Comparison of ENCODE assay signal across 1 cellular context in the genomic region with DNA sequence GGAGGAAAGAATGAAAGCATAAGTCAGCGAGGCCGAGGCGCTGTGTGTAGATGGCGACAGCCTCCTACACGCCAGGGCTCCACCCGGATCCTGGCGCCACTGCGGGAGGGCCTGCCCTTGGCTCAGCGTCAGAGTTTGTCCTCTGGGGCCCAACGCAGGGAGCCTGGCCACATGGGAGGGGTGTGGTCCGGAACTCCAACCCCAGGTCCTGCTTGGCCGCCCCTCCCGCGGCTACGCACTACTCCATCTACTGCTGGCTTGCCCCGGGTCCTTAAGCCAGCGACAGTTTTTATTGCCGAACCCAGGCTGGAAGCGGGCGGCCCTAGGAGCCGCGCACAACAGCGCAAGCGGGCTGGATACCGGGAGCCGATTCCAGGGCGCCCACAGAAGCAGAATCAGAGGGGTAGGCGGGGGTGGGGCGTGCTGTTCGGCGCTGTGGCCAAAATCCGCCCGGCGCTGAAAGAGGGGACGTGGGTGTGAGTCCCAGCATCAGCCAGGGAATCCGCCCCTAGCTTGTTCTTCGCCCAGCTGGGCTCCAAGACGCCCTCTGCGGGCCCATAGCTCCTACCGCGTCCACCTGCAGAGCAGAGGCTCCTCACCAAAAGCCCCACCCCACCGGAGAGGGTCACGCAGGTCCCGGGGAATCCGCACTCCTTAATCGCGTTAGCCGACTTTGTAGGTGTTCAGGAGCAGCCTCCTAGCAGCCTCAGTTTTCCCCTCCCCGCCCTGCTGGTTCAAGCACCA.
A peak's percentile ranks its signal among the peaks of the same experiment; 100 is the strongest.
TF ChIP-seq lines count a peak whose summit lies in the region.

No MANE protein-coding gene starts in this region.

TF ChIP-seq in HepG2, 621 proteins besides CTCF, POLR2A, EP300 and RAD21 (continued from another document):
- TF ChIP-seq, protein P1, sequence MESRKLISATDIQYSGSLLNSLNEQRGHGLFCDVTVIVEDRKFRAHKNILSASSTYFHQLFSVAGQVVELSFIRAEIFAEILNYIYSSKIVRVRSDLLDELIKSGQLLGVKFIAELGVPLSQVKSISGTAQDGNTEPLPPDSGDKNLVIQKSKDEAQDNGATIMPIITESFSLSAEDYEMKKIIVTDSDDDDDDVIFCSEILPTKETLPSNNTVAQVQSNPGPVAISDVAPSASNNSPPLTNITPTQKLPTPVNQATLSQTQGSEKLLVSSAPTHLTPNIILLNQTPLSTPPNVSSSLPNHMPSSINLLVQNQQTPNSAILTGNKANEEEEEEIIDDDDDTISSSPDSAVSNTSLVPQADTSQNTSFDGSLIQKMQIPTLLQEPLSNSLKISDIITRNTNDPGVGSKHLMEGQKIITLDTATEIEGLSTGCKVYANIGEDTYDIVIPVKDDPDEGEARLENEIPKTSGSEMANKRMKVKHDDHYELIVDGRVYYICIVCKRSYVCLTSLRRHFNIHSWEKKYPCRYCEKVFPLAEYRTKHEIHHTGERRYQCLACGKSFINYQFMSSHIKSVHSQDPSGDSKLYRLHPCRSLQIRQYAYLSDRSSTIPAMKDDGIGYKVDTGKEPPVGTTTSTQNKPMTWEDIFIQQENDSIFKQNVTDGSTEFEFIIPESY (CRISPR knock-in tag; IDR thresholded peaks at IDR 0.05): no peak
- TF ChIP-seq, protein P2, sequence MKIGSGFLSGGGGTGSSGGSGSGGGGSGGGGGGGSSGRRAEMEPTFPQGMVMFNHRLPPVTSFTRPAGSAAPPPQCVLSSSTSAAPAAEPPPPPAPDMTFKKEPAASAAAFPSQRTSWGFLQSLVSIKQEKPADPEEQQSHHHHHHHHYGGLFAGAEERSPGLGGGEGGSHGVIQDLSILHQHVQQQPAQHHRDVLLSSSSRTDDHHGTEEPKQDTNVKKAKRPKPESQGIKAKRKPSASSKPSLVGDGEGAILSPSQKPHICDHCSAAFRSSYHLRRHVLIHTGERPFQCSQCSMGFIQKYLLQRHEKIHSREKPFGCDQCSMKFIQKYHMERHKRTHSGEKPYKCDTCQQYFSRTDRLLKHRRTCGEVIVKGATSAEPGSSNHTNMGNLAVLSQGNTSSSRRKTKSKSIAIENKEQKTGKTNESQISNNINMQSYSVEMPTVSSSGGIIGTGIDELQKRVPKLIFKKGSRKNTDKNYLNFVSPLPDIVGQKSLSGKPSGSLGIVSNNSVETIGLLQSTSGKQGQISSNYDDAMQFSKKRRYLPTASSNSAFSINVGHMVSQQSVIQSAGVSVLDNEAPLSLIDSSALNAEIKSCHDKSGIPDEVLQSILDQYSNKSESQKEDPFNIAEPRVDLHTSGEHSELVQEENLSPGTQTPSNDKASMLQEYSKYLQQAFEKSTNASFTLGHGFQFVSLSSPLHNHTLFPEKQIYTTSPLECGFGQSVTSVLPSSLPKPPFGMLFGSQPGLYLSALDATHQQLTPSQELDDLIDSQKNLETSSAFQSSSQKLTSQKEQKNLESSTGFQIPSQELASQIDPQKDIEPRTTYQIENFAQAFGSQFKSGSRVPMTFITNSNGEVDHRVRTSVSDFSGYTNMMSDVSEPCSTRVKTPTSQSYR (CRISPR knock-in tag; IDR thresholded peaks at IDR 0.05; ENCODE audit: borderline replicate concordance): 0 out of 2 replicates have a peak, but pooled peaks have one; percentile 8
- TF ChIP-seq RBFOX2 (IDR thresholded peaks at IDR 0.05; ENCODE audit: low read depth, low read length): peak; percentile 84
- no peak for TF ChIP-seq SP1 (IDR thresholded peaks at IDR 0.05)
- peak; percentile 59 for TF ChIP-seq SP1 (CRISPR knock-in tag; IDR thresholded peaks at IDR 0.05)
- no peak for TF ChIP-seq ZNF10 (CRISPR knock-in tag; IDR thresholded peaks at IDR 0.05; ENCODE audit: borderline replicate concordance, low read depth)
- TF ChIP-seq STAG1 (CRISPR knock-in tag; IDR thresholded peaks at IDR 0.05): peak; percentile 31; the same call in 1 of the 2 replicates
- peak; percentile 51; the same call in 1 of the 2 replicates for TF ChIP-seq ZMYM3 (CRISPR knock-in tag; IDR thresholded peaks at IDR 0.05)
- TF ChIP-seq, protein P3, sequence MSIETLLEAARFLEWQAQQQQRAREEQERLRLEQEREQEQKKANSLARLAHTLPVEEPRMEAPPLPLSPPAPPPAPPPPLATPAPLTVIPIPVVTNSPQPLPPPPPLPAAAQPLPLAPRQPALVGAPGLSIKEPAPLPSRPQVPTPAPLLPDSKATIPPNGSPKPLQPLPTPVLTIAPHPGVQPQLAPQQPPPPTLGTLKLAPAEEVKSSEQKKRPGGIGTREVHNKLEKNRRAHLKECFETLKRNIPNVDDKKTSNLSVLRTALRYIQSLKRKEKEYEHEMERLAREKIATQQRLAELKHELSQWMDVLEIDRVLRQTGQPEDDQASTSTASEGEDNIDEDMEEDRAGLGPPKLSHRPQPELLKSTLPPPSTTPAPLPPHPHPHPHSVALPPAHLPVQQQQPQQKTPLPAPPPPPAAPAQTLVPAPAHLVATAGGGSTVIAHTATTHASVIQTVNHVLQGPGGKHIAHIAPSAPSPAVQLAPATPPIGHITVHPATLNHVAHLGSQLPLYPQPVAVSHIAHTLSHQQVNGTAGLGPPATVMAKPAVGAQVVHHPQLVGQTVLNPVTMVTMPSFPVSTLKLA (IDR thresholded peaks at IDR 0.05): peak; percentile 49; the same call in 1 of the 2 replicates
- TF ChIP-seq ZNF83 (CRISPR knock-in tag; IDR thresholded peaks at IDR 0.05; ENCODE audit: borderline replicate concordance): no peak
- TF ChIP-seq, protein P4, sequence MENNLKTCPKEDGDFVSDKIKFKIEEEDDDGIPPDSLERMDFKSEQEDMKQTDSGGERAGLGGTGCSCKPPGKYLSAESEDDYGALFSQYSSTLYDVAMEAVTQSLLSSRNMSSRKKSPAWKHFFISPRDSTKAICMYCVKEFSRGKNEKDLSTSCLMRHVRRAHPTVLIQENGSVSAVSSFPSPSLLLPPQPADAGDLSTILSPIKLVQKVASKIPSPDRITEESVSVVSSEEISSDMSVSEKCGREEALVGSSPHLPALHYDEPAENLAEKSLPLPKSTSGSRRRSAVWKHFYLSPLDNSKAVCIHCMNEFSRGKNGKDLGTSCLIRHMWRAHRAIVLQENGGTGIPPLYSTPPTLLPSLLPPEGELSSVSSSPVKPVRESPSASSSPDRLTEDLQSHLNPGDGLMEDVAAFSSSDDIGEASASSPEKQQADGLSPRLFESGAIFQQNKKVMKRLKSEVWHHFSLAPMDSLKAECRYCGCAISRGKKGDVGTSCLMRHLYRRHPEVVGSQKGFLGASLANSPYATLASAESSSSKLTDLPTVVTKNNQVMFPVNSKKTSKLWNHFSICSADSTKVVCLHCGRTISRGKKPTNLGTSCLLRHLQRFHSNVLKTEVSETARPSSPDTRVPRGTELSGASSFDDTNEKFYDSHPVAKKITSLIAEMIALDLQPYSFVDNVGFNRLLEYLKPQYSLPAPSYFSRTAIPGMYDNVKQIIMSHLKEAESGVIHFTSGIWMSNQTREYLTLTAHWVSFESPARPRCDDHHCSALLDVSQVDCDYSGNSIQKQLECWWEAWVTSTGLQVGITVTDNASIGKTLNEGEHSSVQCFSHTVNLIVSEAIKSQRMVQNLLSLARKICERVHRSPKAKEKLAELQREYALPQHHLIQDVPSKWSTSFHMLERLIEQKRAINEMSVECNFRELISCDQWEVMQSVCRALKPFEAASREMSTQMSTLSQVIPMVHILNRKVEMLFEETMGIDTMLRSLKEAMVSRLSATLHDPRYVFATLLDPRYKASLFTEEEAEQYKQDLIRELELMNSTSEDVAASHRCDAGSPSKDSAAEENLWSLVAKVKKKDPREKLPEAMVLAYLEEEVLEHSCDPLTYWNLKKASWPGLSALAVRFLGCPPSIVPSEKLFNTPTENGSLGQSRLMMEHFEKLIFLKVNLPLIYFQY (CRISPR knock-in tag; IDR thresholded peaks at IDR 0.05; ENCODE audit: borderline replicate concordance): peak; percentile 71; the same call in 1 of the 2 replicates
- TF ChIP-seq POGZ (CRISPR knock-in tag; IDR thresholded peaks at IDR 0.05): peak; percentile 63
- no peak for TF ChIP-seq MBNL3 (CRISPR knock-in tag; conservative IDR thresholded peaks at IDR 0.05)
- no peak for TF ChIP-seq ZNF616 (CRISPR knock-in tag; IDR thresholded peaks at IDR 0.05; ENCODE audit: low read depth)
- TF ChIP-seq ZFP36L1 (CRISPR knock-in tag; IDR thresholded peaks at IDR 0.05): peak; percentile 50; the same call in 1 of the 2 replicates
- 0 out of 2 replicates have a peak, but pooled peaks have one; percentile 14 for TF ChIP-seq SMYD3 (CRISPR knock-in tag; IDR thresholded peaks at IDR 0.05)
- TF ChIP-seq TSC22D2 (CRISPR knock-in tag; IDR thresholded peaks at IDR 0.05; ENCODE audit: borderline replicate concordance): 0 out of 2 replicates have a peak, but pooled peaks have one; percentile 33
- peak; percentile 67 for TF ChIP-seq RXRA (CRISPR knock-in tag; IDR thresholded peaks at IDR 0.05)
- TF ChIP-seq ZNF337 (CRISPR knock-in tag; IDR thresholded peaks at IDR 0.05; ENCODE audit: borderline replicate concordance, low read depth): no peak
- peak; percentile 44; the same call in 1 of the 2 replicates for TF ChIP-seq BCL6 (CRISPR knock-in tag; IDR thresholded peaks at IDR 0.05)
- peak; percentile 82 for TF ChIP-seq KDM2A (CRISPR knock-in tag; IDR thresholded peaks at IDR 0.05; ENCODE audit: borderline replicate concordance, low read depth)
